9 cellular contexts compared by ENCODE assay signal in the genomic region with DNA sequence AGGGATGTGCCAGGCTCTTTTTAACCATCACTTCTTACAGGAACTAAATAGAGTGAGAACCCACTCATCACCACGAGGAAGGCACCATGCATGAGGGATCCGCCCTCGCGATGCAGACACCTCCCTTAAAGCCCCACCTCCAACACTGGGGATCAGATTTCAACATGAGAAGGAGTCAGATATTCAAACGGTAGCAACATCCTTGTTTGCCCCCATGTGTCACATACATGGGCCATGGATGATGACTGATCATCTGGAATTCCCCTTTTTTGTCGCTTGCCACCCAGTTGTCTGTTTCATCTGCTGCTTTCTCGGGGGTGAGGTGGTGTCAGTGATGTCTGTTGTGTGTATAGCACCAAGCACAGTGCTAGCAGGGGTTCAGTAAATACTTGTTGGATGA. TPM values are rescaled to one million over a fixed set of nuclear protein-coding genes. Genes with fewer than 3 reads are reported as not detected.
DNase-seq lines count a peak whose midpoint lies in the region; ATAC-seq, FAIRE-seq and TF ChIP-seq lines count a peak whose summit lies in the region.
"Had no signal": no experiment of that assay in that cellular context is flagged by ENCODE, and none has a peak within 500 bp of the region (broad histone marks: within the 10 kb centered on the region; RNA-seq: fewer than 3 reads in every experiment).

No MANE protein-coding gene starts in this region.

- TF ChIP-seq POLR2A in transverse colon (IDR thresholded peaks at IDR 0.05), result no peak

- FAIRE-seq in D721Med (lab: Jason Lieb, UNC), result no peak
- FAIRE-seq: endothelial cell of umbilical vein had no signal

- TF ChIP-seq EP300 in transverse colon (IDR thresholded peaks at IDR 0.05; ENCODE audit: low read depth), result no peak

- H3K27me3 ChIP-seq in colonic mucosa, result no peaks in the 10 kb centered on the region
- H3K27me3 ChIP-seq in transverse colon, result no peaks in the 10 kb centered on the region

- TF ChIP-seq CTCF in D721Med (IDR thresholded peaks at IDR 0.05; ENCODE audit: insufficient read depth, missing control alignments) (no peak), colonic mucosa (IDR thresholded peaks at IDR 0.05) (no peak), transverse colon (IDR thresholded peaks at IDR 0.05) (no peak)

- DNase-seq in T-helper 22 cell (ENCODE audit: low read depth), result peak; percentile 75
- no peak for DNase-seq in D721Med (ENCODE audit: insufficient read length, low spot score)
- no peak for DNase-seq in cerebellum (ENCODE audit: low spot score)
- no peak for DNase-seq in colonic mucosa
- no peak for DNase-seq in transverse colon

- no peaks in the 10 kb centered on the region for H3K36me3 ChIP-seq in colonic mucosa
- H3K36me3 ChIP-seq in transverse colon, result no peaks in the 10 kb centered on the region

- WGBS in transverse colon (ENCODE audit: low coverage in 1 of 2), 2 donors, result 60 to 70% methylated on average over 2 to 7 of the region's 7 CpGs

- peaks cover 8% of the 10 kb centered on the region for H3K4me1 ChIP-seq in colonic mucosa
- H3K4me1 ChIP-seq in transverse colon, result peaks cover 25 to 64% (median 49%) of the 10 kb centered on the region in 4 donors

- in situ Hi-C loops in transverse colon (cut with MboI; ENCODE audit: low pct_ligation_motif_present in 1 of 4, low pct_unique_long_range_greater_than_20kb in 1 of 4, low sequenced_read_pairs in 3 of 4), result no loop called here

- peak; percentile 52 for ATAC-seq in GM18858 (IDR thresholded peaks at IDR 0.05; ENCODE audit: unreplicated experiment)
- peak; percentile 54 for ATAC-seq in HG02870 (IDR thresholded peaks at IDR 0.05; ENCODE audit: unreplicated experiment)
- peak; percentile 30 for ATAC-seq in esophagus mucosa

- H3K27ac ChIP-seq in colonic mucosa (no peak overlapping the region), transverse colon (no peak overlapping the region)

- intact Hi-C loops in colonic mucosa (cut with DNase I), result no loop called here
- intact Hi-C loops in transverse colon (cut with DNase I; ENCODE audit: low total_unique reads), result no loop called here

- H3K9ac ChIP-seq in colonic mucosa (ENCODE audit: low read depth in 2 of 2, low read length in 2 of 2), result no peak overlapping the region

- H3K4me3 ChIP-seq in colonic mucosa, result no peak overlapping the region
- H3K4me3 ChIP-seq in transverse colon, result no peak overlapping the region

- H3K9me3 ChIP-seq in colonic mucosa (no peaks in the 10 kb centered on the region), transverse colon (no peaks in the 10 kb centered on the region)

RNA-seq across cellular contexts. Expression of a gene that starts 57.9 kb away (rescaled TPM):
- total RNA-seq in esophagus mucosa (68.6 TPM), cerebellum (38.6 TPM), colonic mucosa (10 to 100 TPM; 51.3 to 67.5 TPM), transverse colon (10 to 100 TPM; 42.2 to 74.1 (median 59.9) TPM)
